In the genomic region with DNA sequence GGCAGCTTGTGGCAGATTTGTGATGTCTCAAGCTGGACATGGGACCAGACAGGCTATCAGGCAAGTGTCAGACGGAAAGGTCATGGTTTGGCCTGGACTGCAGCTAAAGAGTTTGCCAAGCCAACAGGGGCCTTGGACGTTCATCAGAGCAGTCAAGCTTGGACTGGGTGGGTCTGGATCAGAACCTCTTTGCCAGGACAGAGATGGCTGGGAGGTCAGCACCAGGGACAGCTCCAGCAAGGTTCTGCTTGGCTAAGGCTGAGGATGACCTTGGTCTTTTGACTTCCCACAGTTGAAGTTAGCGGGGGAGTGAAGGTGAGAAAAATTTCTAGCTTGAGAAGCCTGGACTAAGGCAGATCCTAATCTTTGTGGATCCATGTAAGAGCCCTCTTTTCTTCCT, we compare ENCODE assay signal across 11 cellular contexts.
DNase-seq lines count a peak whose midpoint lies in the region; ATAC-seq, FAIRE-seq and TF ChIP-seq lines count a peak whose summit lies in the region.
"Had no signal": no experiment of that assay in that cellular context is flagged by ENCODE, and none has a peak within 500 bp of the region (broad histone marks: within the 10 kb centered on the region; RNA-seq: fewer than 3 reads in every experiment).

No MANE protein-coding gene starts in this region.

- no peak for TF ChIP-seq CTCF in type B pancreatic cell (conservative IDR thresholded peaks at IDR 0.05)

- no peaks in the 10 kb centered on the region for H3K4me1 Mint-ChIP-seq in stimulated activated naive CD8-positive, alpha-beta T cell treated with anti-CD3 and anti-CD28 coated beads, Interleukin-15, amount 100 ng/mL, for 72 hours
- H3K4me1 Mint-ChIP-seq in type B pancreatic cell (ENCODE audit: unreplicated experiment): no peaks in the 10 kb centered on the region

- intact Hi-C loops in left ventricle myocardium superior (cut with micrococcal nuclease): no loop called here

- peaks cover 8% of the 10 kb centered on the region for H3K27me3 Mint-ChIP-seq in stimulated activated naive CD8-positive, alpha-beta T cell treated with anti-CD3 and anti-CD28 coated beads, Interleukin-15, amount 100 ng/mL, for 72 hours
- peaks cover 30% of the 10 kb centered on the region for H3K27me3 Mint-ChIP-seq in type B pancreatic cell

- FAIRE-seq in urothelium cell line (lab: Jason Lieb, UNC): no peak
- FAIRE-seq: bronchial epithelial cell had no signal

- no peaks in the 10 kb centered on the region for H3K9me3 Mint-ChIP-seq in stimulated activated naive CD8-positive, alpha-beta T cell treated with anti-CD3 and anti-CD28 coated beads, Interleukin-15, amount 100 ng/mL, for 72 hours
- H3K9me3 Mint-ChIP-seq in type B pancreatic cell: no peaks in the 10 kb centered on the region

- no peaks in the 10 kb centered on the region for H3K36me3 Mint-ChIP-seq in type B pancreatic cell

- no peak for ATAC-seq in stimulated activated naive CD8-positive, alpha-beta T cell treated with anti-CD3 and anti-CD28 coated beads, Interleukin-15, Interleukin-2, amounts not matched to agents 100 U/mL and 50 U/mL, for 24 hours
- ATAC-seq in stimulated activated naive CD8-positive, alpha-beta T cell treated with anti-CD3 and anti-CD28 coated beads, Interleukin-15, amount 100 ng/mL, for 72 hours: no peak
- ATAC-seq in left ventricle myocardium superior (no peak), HG03097 (IDR thresholded peaks at IDR 0.05; ENCODE audit: low FRiP score, unreplicated experiment) (no peak)

- DNase-seq in stimulated activated naive CD8-positive, alpha-beta T cell treated with anti-CD3 and anti-CD28 coated beads, Interleukin-15, Interleukin-2, amounts not matched to agents 100 U/mL and 50 U/mL, for 24 hours: peak; percentile 33
- no peak for DNase-seq in stimulated activated naive CD8-positive, alpha-beta T cell treated with anti-CD3 and anti-CD28 coated beads, Interleukin-15, amount 100 ng/mL, for 72 hours
- DNase-seq in UCSD-AML1 (lab: John Stamatoyannopoulos, UW; ENCODE audit: unreplicated experiment) (peak; percentile 26), left ventricle myocardium superior (peak; percentile 40), urothelium cell line (ENCODE audit: low spot score) (peak; percentile 45), type B pancreatic cell (ENCODE audit: extremely low spot score, unreplicated experiment) (no peak), cerebellum (ENCODE audit: low spot score) (no peak)
- DNase-seq: foreskin melanocyte, NCI-H345 had no signal

- H3K4me3 Mint-ChIP-seq in stimulated activated naive CD8-positive, alpha-beta T cell treated with anti-CD3 and anti-CD28 coated beads, Interleukin-15, amount 100 ng/mL, for 72 hours: no peak overlapping the region
- no peak overlapping the region for H3K4me3 Mint-ChIP-seq in type B pancreatic cell

- H3K27ac Mint-ChIP-seq in stimulated activated naive CD8-positive, alpha-beta T cell treated with anti-CD3 and anti-CD28 coated beads, Interleukin-15, amount 100 ng/mL, for 72 hours: no peak overlapping the region
- H3K27ac Mint-ChIP-seq in type B pancreatic cell: no peak overlapping the region

Comparison
In these comparisons a context has a peak if more than half of its experiments do, and no peak if none do; other contexts are left out.
1. DNase-seq: peak in stimulated activated naive CD8-positive, alpha-beta T cell treated with anti-CD3 and anti-CD28 coated beads, Interleukin-15, Interleukin-2, amounts not matched to agents 100 U/mL and 50 U/mL, for 24 hours (single experiment), UCSD-AML1 (single experiment), left ventricle myocardium superior (single experiment) and urothelium cell line (single experiment); none in stimulated activated naive CD8-positive, alpha-beta T cell treated with anti-CD3 and anti-CD28 coated beads, Interleukin-15, amount 100 ng/mL, for 72 hours (0 of 2), type B pancreatic cell (single experiment) and cerebellum (single experiment).